ENCODE assay signal across 22 cellular contexts in genomic region chr15:71811036-71811736, GRCh38. TPM values are rescaled to one million over a fixed set of nuclear protein-coding genes. Genes with fewer than 3 reads are reported as not detected.
"Had no signal": no experiment of that assay in that cellular context is flagged by ENCODE, and none has a peak within 500 bp of the region (broad histone marks: within the 10 kb centered on the region; RNA-seq: fewer than 3 reads in every experiment).

No MANE protein-coding gene starts in this region.

- H3K9me3 ChIP-seq: left ventricle myocardium inferior, sigmoid colon, upper lobe of left lung had no signal

- H3K36me3 ChIP-seq: left ventricle myocardium inferior, sigmoid colon, upper lobe of left lung had no signal

- H3K4me1 Mint-ChIP-seq: activated T-helper 17 cell treated with anti-CD3 and anti-CD28 coated beads, Interleukin-2, amount 50 U/mL, for 72 hours; stimulated activated naive B cell treated with anti-CD40 and anti-IgM and Interleukin-4, amounts not matched to agents 10 μg/mL and 1 μg/mL and 100 μg/mL, for 72 hours; T-cell had no signal

- H3K27me3 ChIP-seq: upper lobe of left lung had no signal

- H3K36me3 Mint-ChIP-seq: activated naive CD4-positive, alpha-beta T cell treated with anti-CD3 and anti-CD28 coated beads, Interleukin-2, amount 50 U/mL, for 72 hours; brain; natural killer cell treated with Interleukin-12 subunit alpha and Interleukin-12 subunit beta and Interleukin-15 and Interleukin-18, amount 100 ng/mL, for 72 hours; stimulated activated naive B cell treated with anti-CD40 and anti-IgM and Interleukin-4, amounts not matched to agents 10 μg/mL and 1 μg/mL and 100 μg/mL, for 72 hours; T-cell had no signal

- H3K4me1 ChIP-seq: sigmoid colon had no signal

- H3K27ac ChIP-seq: left ventricle myocardium inferior, sigmoid colon, upper lobe of left lung had no signal

- H3K4me3 ChIP-seq: left ventricle myocardium inferior, sigmoid colon, smooth muscle cell, upper lobe of left lung had no signal

- H3K4me3 Mint-ChIP-seq: activated CD8-positive, alpha-beta T cell treated with anti-CD3 and anti-CD28 coated beads, Interleukin-2, amount 10 ng/mL, durations not matched to agents 7 days and 5 days; activated T-helper 17 cell treated with anti-CD3 and anti-CD28 coated beads, Interleukin-2, amount 50 U/mL, for 72 hours; brain; natural killer cell treated with Interleukin-12 subunit alpha and Interleukin-12 subunit beta and Interleukin-15 and Interleukin-18, amount 100 ng/mL, for 72 hours; stimulated activated naive B cell treated with anti-CD40 and anti-IgM and Interleukin-4, amounts not matched to agents 10 μg/mL and 1 μg/mL and 100 μg/mL, for 72 hours; T-cell had no signal

- H3K9me3 Mint-ChIP-seq: activated naive CD4-positive, alpha-beta T cell treated with anti-CD3 and anti-CD28 coated beads, Interleukin-2, amount 50 U/mL, for 72 hours; activated T-helper 17 cell treated with anti-CD3 and anti-CD28 coated beads, Interleukin-2, amount 50 U/mL, for 72 hours; natural killer cell treated with Interleukin-12 subunit alpha and Interleukin-12 subunit beta and Interleukin-15 and Interleukin-18, amount 100 ng/mL, for 72 hours; stimulated activated naive B cell treated with anti-CD40 and anti-IgM and Interleukin-4, amounts not matched to agents 10 μg/mL and 1 μg/mL and 100 μg/mL, for 72 hours; T-cell had no signal

- H3K27me3 Mint-ChIP-seq: brain; natural killer cell treated with Interleukin-12 subunit alpha and Interleukin-12 subunit beta and Interleukin-15 and Interleukin-18, amount 100 ng/mL, for 72 hours had no signal

- H3K27ac Mint-ChIP-seq: activated CD8-positive, alpha-beta T cell treated with anti-CD3 and anti-CD28 coated beads, Interleukin-2, amount 10 ng/mL, durations not matched to agents 7 days and 5 days; activated naive CD4-positive, alpha-beta T cell treated with anti-CD3 and anti-CD28 coated beads, Interleukin-2, amount 50 U/mL, for 72 hours; activated T-helper 17 cell treated with anti-CD3 and anti-CD28 coated beads, Interleukin-2, amount 50 U/mL, for 72 hours; brain; natural killer cell treated with Interleukin-12 subunit alpha and Interleukin-12 subunit beta and Interleukin-15 and Interleukin-18, amount 100 ng/mL, for 72 hours; stimulated activated naive B cell treated with anti-CD40 and anti-IgM and Interleukin-4, amounts not matched to agents 10 μg/mL and 1 μg/mL and 100 μg/mL, for 72 hours; T-cell had no signal

- DNase-seq: activated CD4-positive, alpha-beta T cell treated with anti-CD3 and anti-CD28 coated beads for 1 hour; activated CD4-positive, alpha-beta T cell treated with anti-CD3 and anti-CD28 coated beads, Interleukin-2, amount 50 U/mL, for 1 hour; activated CD8-positive, alpha-beta T cell treated with anti-CD3 and anti-CD28 coated beads, Interleukin-2, amount 10 ng/mL, durations not matched to agents 7 days and 5 days; aorta; central memory CD4-positive, alpha-beta T cell; dermis blood vessel endothelial cell; effector CD8-positive, alpha-beta T cell; foreskin melanocyte; hippocampal formation; left ventricle myocardium inferior; mammary epithelial cell; sigmoid colon; stimulated activated CD4-positive, alpha-beta T cell treated with anti-CD3 and anti-CD28 coated beads, Interleukin-15, amount 100 ng/mL, for 24 hours; stimulated activated naive B cell treated with anti-CD40 and anti-IgM and Interleukin-4, amounts not matched to agents 10 μg/mL and 1 μg/mL and 100 μg/mL, for 72 hours; T-cell had no signal

RNA-seq across cellular contexts. Expression of gene NR2E3, which starts 0.8 kb away (rescaled TPM):
- total RNA-seq: activated CD8-positive, alpha-beta T cell treated with anti-CD3 and anti-CD28 coated beads, Interleukin-2, amount 10 ng/mL, durations not matched to agents 7 days and 5 days; activated naive CD4-positive, alpha-beta T cell treated with anti-CD3 and anti-CD28 coated beads, Interleukin-2, amount 50 U/mL, for 72 hours; activated T-helper 17 cell treated with anti-CD3 and anti-CD28 coated beads, Interleukin-2, amount 50 U/mL, for 72 hours; dermis blood vessel endothelial cell; left ventricle myocardium inferior; natural killer cell treated with Interleukin-12 subunit alpha and Interleukin-12 subunit beta and Interleukin-15 and Interleukin-18, amount 100 ng/mL, for 72 hours; smooth muscle cell; subcutaneous adipose tissue; T-cell had no signal
